Comparison of ENCODE assay signal across 14 cellular contexts in genomic region chr5:127254729-127255284, GRCh38. TPM values are rescaled to one million over a fixed set of nuclear protein-coding genes. Genes with fewer than 3 reads are reported as not detected.
A peak's percentile ranks its signal among the peaks of the same experiment; 100 is the strongest.
DNase-seq lines count a peak whose midpoint lies in the region; ATAC-seq, FAIRE-seq and TF ChIP-seq lines count a peak whose summit lies in the region.
"Had no signal": no experiment of that assay in that cellular context is flagged by ENCODE, and none has a peak within 500 bp of the region (broad histone marks: within the 10 kb centered on the region; RNA-seq: fewer than 3 reads in every experiment).

No MANE protein-coding gene starts in this region.

- H3K9me3 ChIP-seq in trophoblast cell (ENCODE audit: insufficient read depth, low read depth, low read length) (peaks cover 2% of the 10 kb centered on the region), upper lobe of left lung (peaks cover 0 to 12% (median 5%) of the 10 kb centered on the region in 4 donors), BE2C (no peaks in the 10 kb centered on the region)

- H3K4me2 ChIP-seq in trophoblast cell (ENCODE audit: low read length), result no peak overlapping the region

- H3K27ac ChIP-seq in trophoblast cell (ENCODE audit: low read depth, low read length), result no peak overlapping the region
- H3K27ac ChIP-seq in upper lobe of left lung, result no peak overlapping the region
- H3K27ac ChIP-seq: C4-2B, VCaP had no signal

- H3K4me3 ChIP-seq in epithelial cell of esophagus (ENCODE audit: low read length) (no peak overlapping the region), trophoblast cell (ENCODE audit: low read depth, low read length) (no peak overlapping the region), upper lobe of left lung (no peak overlapping the region), BE2C (ENCODE audit: low read depth, low read length) (no peak overlapping the region)

- no peak overlapping the region for H2AFZ ChIP-seq in trophoblast cell (ENCODE audit: insufficient read depth, low read length, poor library complexity)

- no peak for ATAC-seq in upper lobe of left lung (ENCODE audit: low FRiP score in 2 of 2)

- TF ChIP-seq POLR2A in H54 (IDR thresholded peaks at IDR 0.05; ENCODE audit: low read depth, low read length), result no peak
- TF ChIP-seq POLR2A in GM12892 (IDR thresholded peaks at IDR 0.05; ENCODE audit: low read depth, low read length), result no peak
- TF ChIP-seq POLR2A in upper lobe of left lung (IDR thresholded peaks at IDR 0.05), result no peak

- H2BK120ac ChIP-seq in trophoblast cell (ENCODE audit: insufficient read depth, low read length, poor library complexity), result no peak overlapping the region

- no peaks in the 10 kb centered on the region for H3K79me1 ChIP-seq in trophoblast cell (ENCODE audit: low read length)

- H3K4me1 ChIP-seq in trophoblast cell (ENCODE audit: control insufficient read depth in 1 of 2, insufficient read depth in 2 of 2, low read length in 2 of 2) (no peaks in the 10 kb centered on the region), upper lobe of left lung (no peaks in the 10 kb centered on the region), BE2C (no peaks in the 10 kb centered on the region)

- H2BK12ac ChIP-seq in trophoblast cell (ENCODE audit: low read length), result no peak overlapping the region

- no peaks in the 10 kb centered on the region for H3K79me2 ChIP-seq in trophoblast cell (ENCODE audit: control insufficient read depth, insufficient read depth, low read length, poor library complexity)

- peak; percentile 9 for DNase-seq in H54 (ENCODE audit: insufficient read length, low spot score)
- DNase-seq in RKO (ENCODE audit: low spot score), result peak; percentile 64
- DNase-seq in epithelial cell of esophagus (ENCODE audit: low read depth), result peak; percentile 77
- DNase-seq in trophoblast cell, result peak; percentile 40 to 49
- no peak for DNase-seq in GM12892 (ENCODE audit: insufficient read length)
- DNase-seq in upper lobe of left lung, result no peak
- no peak for DNase-seq in BE2C
- DNase-seq: activated effector memory CD4-positive, alpha-beta T cell treated with anti-CD3 and anti-CD28 coated beads, Interleukin-2, amount 50 U/mL, for 16 hours; effector CD4-positive, alpha-beta T cell; NCI-H1436; NCI-H510A had no signal

- H3K27me3 ChIP-seq in trophoblast cell (ENCODE audit: insufficient read depth, low read length), result no peaks in the 10 kb centered on the region
- H3K27me3 ChIP-seq in upper lobe of left lung, result no peaks in the 10 kb centered on the region
- H3K27me3 ChIP-seq in BE2C, result no peaks in the 10 kb centered on the region

- no peak overlapping the region for H3K9ac ChIP-seq in trophoblast cell (ENCODE audit: low read length)

- no peak overlapping the region for H2AK5ac ChIP-seq in trophoblast cell (ENCODE audit: low read length)

- H4K8ac ChIP-seq in trophoblast cell (ENCODE audit: low read depth, low read length), result no peak overlapping the region

- no peak overlapping the region for H3K18ac ChIP-seq in trophoblast cell (ENCODE audit: low read length)

- no peak overlapping the region for H4K12ac ChIP-seq in trophoblast cell (ENCODE audit: low read depth, low read length)

- no peak overlapping the region for H4K91ac ChIP-seq in trophoblast cell (ENCODE audit: low read depth, low read length)

- H3K36me3 ChIP-seq in trophoblast cell (ENCODE audit: control insufficient read depth in 1 of 2, insufficient read depth in 2 of 2, low read length in 2 of 2) (no peaks in the 10 kb centered on the region), upper lobe of left lung (no peaks in the 10 kb centered on the region), BE2C (no peaks in the 10 kb centered on the region)

- no peak for TF ChIP-seq EP300 in upper lobe of left lung (IDR thresholded peaks at IDR 0.05)

- TF ChIP-seq CTCF in epithelial cell of esophagus (IDR thresholded peaks at IDR 0.05; ENCODE audit: insufficient read depth, low read depth, low read length, missing control alignments) (no peak), upper lobe of left lung (IDR thresholded peaks at IDR 0.05) (no peak), BE2C (IDR thresholded peaks at IDR 0.05; ENCODE audit: low read depth, low read length) (no peak)

- no CpG with 5 or more reads among the region's 3 CpGs for WGBS in trophoblast cell (ENCODE audit: extremely low coverage, insufficient coverage, insufficient read length)
- WGBS in upper lobe of left lung, 2 donors, result 96 to 98% methylated on average over 3 of the region's 3 CpGs

- H3K23ac ChIP-seq in trophoblast cell (ENCODE audit: low read length), result no peak overlapping the region

- no peak overlapping the region for H3K14ac ChIP-seq in trophoblast cell (ENCODE audit: low read length)

- FAIRE-seq in H54 (lab: Jason Lieb, UNC) (peak; percentile 6), GM12892 (lab: Jason Lieb, UNC) (no peak)
- FAIRE-seq: GM12891 had no signal

- no peak overlapping the region for H3K4ac ChIP-seq in trophoblast cell (ENCODE audit: low read depth, low read length)

- H2BK5ac ChIP-seq in trophoblast cell (ENCODE audit: low read depth, low read length, poor library complexity), result no peak overlapping the region

RNA-seq across cellular contexts. Expression of gene MEGF10, which starts 35.8 kb away (rescaled TPM):
- polyA plus RNA-seq in trophoblast cell (2013), result 0.10 and 0.12 TPM in 2 replicates
- not detected for polyA plus RNA-seq in GM12892 (2012; ENCODE audit: missing spikeins)
- total RNA-seq in upper lobe of left lung, result 1 to 10 TPM in 1 of 6 donors, under 1 TPM in 2, not detected in 3; under 0.01 to 3.3 (median 0.17) TPM
- polyA plus RNA-seq in BE2C (2012; ENCODE audit: insufficient read depth, insufficient read length, low read depth), result not detected

Comparison
In these comparisons a context has a peak if more than half of its experiments do, and no peak if none do; other contexts are left out.
1. DNase-seq: peak in H54 (single experiment), RKO (single experiment), epithelial cell of esophagus (single experiment) and trophoblast cell (2 of 2); none in GM12892 (single experiment), upper lobe of left lung (0 of 2) and BE2C (single experiment).